8 cellular contexts compared by ENCODE assay signal in genomic region chr4:144611850-144612249, GRCh38. TPM values are rescaled to one million over a fixed set of nuclear protein-coding genes. Genes with fewer than 3 reads are reported as not detected.
DNase-seq lines count a peak whose midpoint lies in the region; ATAC-seq and TF ChIP-seq lines count a peak whose summit lies in the region.

No MANE protein-coding gene starts in this region.

- H3K36me3 ChIP-seq in mucosa of descending colon (ENCODE audit: low read depth) (no peaks in the 10 kb centered on the region), esophagus muscularis mucosa (no peaks in the 10 kb centered on the region)

- ATAC-seq in mucosa of descending colon: peak; percentile 29

- H3K4me3 ChIP-seq in WI38 (ENCODE audit: low read depth, low read length) (no peak overlapping the region), mucosa of descending colon (no peak overlapping the region), esophagus muscularis mucosa (no peak overlapping the region)

- CTCF ChIA-PET in HEK293T (lab: Yijun Ruan, JAX): interaction anchor here (0.6 to 0.9 kb wide), 3 partner anchors 19 to 137 kb away, joined by 3 read pairs; no protein-coding TSS in a partner anchor

- no peaks in the 10 kb centered on the region for H3K9me3 ChIP-seq in mucosa of descending colon
- H3K9me3 ChIP-seq in esophagus muscularis mucosa: no peaks in the 10 kb centered on the region

- peak; percentile 53 for DNase-seq in HEK293T (ENCODE audit: extremely low spot score)
- peak in 1 of 3 donors; percentile 10 for DNase-seq in mucosa of descending colon
- DNase-seq in central memory CD4-positive, alpha-beta T cell: no peak
- no peak for DNase-seq in esophagus muscularis mucosa (ENCODE audit: extremely low spot score)
- no peak for DNase-seq in activated gamma-delta T cell treated with Interleukin-2 at 50 U/mL for 16 hours
- no peak for DNase-seq in activated T-cell treated with anti-CD3 and anti-CD28 coated beads, Interleukin-2, amount 50 U/mL, for 24 hours

- POLR2A ChIA-PET in HEK293T (lab: Yijun Ruan, JAX): no interaction called here

- no peak for TF ChIP-seq EP300 in esophagus muscularis mucosa (IDR thresholded peaks at IDR 0.05)

- H3K27ac ChIP-seq in esophagus muscularis mucosa (replicated peaks in 1 of 4): no peak overlapping the region

- TF ChIP-seq POLR2A in esophagus muscularis mucosa (IDR thresholded peaks at IDR 0.05; ENCODE audit: low read depth): no peak

- no peaks in the 10 kb centered on the region for H3K9me3 Mint-ChIP-seq in activated T-cell treated with anti-CD3 and anti-CD28 coated beads, Interleukin-2, amount 50 U/mL, for 24 hours

- no peaks in the 10 kb centered on the region for H3K27me3 Mint-ChIP-seq in activated T-cell treated with anti-CD3 and anti-CD28 coated beads, Interleukin-2, amount 50 U/mL, for 24 hours

- H3K27ac Mint-ChIP-seq in activated T-cell treated with anti-CD3 and anti-CD28 coated beads, Interleukin-2, amount 50 U/mL, for 24 hours: no peak overlapping the region

- H3K27me3 ChIP-seq in esophagus muscularis mucosa: no peaks in the 10 kb centered on the region

- no peak overlapping the region for H3K4me3 Mint-ChIP-seq in activated T-cell treated with anti-CD3 and anti-CD28 coated beads, Interleukin-2, amount 50 U/mL, for 24 hours

- H3K4me1 Mint-ChIP-seq in activated T-cell treated with anti-CD3 and anti-CD28 coated beads, Interleukin-2, amount 50 U/mL, for 24 hours (ENCODE audit: low read depth): no peaks in the 10 kb centered on the region

- intact Hi-C loops in mucosa of descending colon (cut with DNase I, micrococcal nuclease): no loop called here
- intact Hi-C loops in esophagus muscularis mucosa (cut with DNase I): no loop called here

- no peaks in the 10 kb centered on the region for H3K36me3 Mint-ChIP-seq in activated T-cell treated with anti-CD3 and anti-CD28 coated beads, Interleukin-2, amount 50 U/mL, for 24 hours (ENCODE audit: low read depth)

- no peaks in the 10 kb centered on the region for H3K4me1 ChIP-seq in mucosa of descending colon (ENCODE audit: low read depth)
- H3K4me1 ChIP-seq in esophagus muscularis mucosa: no peaks in the 10 kb centered on the region

- TF ChIP-seq CTCF in GM12873 (IDR thresholded peaks at IDR 0.05; ENCODE audit: insufficient read depth, low read depth, low read length, missing control alignments) (peak; percentile 74), WI38 (IDR thresholded peaks at IDR 0.05; ENCODE audit: low read depth, low read length) (0 out of 2 replicates have a peak, but pooled peaks have one; percentile 11), mucosa of descending colon (IDR thresholded peaks at IDR 0.05) (no peak), esophagus muscularis mucosa (IDR thresholded peaks at IDR 0.05) (peak in 1 of 3 experiments; percentile 5)

TF ChIP-seq in HEK293T, 16 proteins besides CTCF, POLR2A, EP300 and RAD21:
- TF ChIP-seq LEF1 (IDR thresholded peaks at IDR 0.05; ENCODE audit: borderline replicate concordance) (no peak), TARDBP (IDR thresholded peaks at IDR 0.05) (no peak), FOXM1 (IDR thresholded peaks at IDR 0.05; ENCODE audit: borderline replicate concordance) (no peak), FOXK2 (IDR thresholded peaks at IDR 0.05) (no peak), L3MBTL2 (conservative IDR thresholded peaks at IDR 0.05) (no peak), HDGF (IDR thresholded peaks at IDR 0.05; ENCODE audit: borderline replicate concordance) (no peak), NFRKB (IDR thresholded peaks at IDR 0.05) (no peak), ELF4 (IDR thresholded peaks at IDR 0.05) (no peak), ZNF384 (IDR thresholded peaks at IDR 0.05) (no peak), BHLHE40 (IDR thresholded peaks at IDR 0.05; ENCODE audit: borderline replicate concordance) (no peak), ARNT (IDR thresholded peaks at IDR 0.05) (no peak), CTBP1 (IDR thresholded peaks at IDR 0.05; ENCODE audit: borderline replicate concordance) (no peak)

RNA-seq across cellular contexts. Expression of gene HHIP, which starts 34.1 kb away (rescaled TPM):
- total RNA-seq in mucosa of descending colon (1 to 10 TPM; 2.4 to 5.5 (median 2.7) TPM), esophagus muscularis mucosa (under 1 TPM; under 0.01 to 0.75 (median 0.15) TPM)
